ENCODE assay signal across 8 cellular contexts in genomic region chr1:211676106-211676583, GRCh38. TPM values are rescaled to one million over a fixed set of nuclear protein-coding genes. Genes with fewer than 3 reads are reported as not detected.
DNase-seq lines count a peak whose midpoint lies in the region; ATAC-seq and TF ChIP-seq lines count a peak whose summit lies in the region.

No MANE protein-coding gene starts in this region.

- no peak for ATAC-seq in activated CD4-positive, alpha-beta T cell treated with anti-CD3 and anti-CD28 coated beads for 36 hours
- no peak for ATAC-seq in left lung
- ATAC-seq in HG02852 (IDR thresholded peaks at IDR 0.05; ENCODE audit: unreplicated experiment): no peak

- TF ChIP-seq POLR2A in testis (IDR thresholded peaks at IDR 0.05): no peak

- TF ChIP-seq CTCF in left lung (IDR thresholded peaks at IDR 0.05) (no peak), testis (IDR thresholded peaks at IDR 0.05) (no peak)

- no peak overlapping the region for H3K27ac ChIP-seq in left lung
- peak overlapping the region; percentile 9 to 51 for H3K27ac ChIP-seq in testis
- H3K27ac ChIP-seq in substantia nigra (ENCODE audit: low read depth, low read length, poor library complexity, severe bottlenecking): no peak overlapping the region

- H3K27me3 Mint-ChIP-seq in activated CD4-positive, alpha-beta T cell treated with anti-CD3 and anti-CD28 coated beads for 36 hours: no peaks in the 10 kb centered on the region
- H3K27me3 Mint-ChIP-seq in activated naive CD8-positive, alpha-beta T cell: no peaks in the 10 kb centered on the region

- CTCF ChIA-PET in activated CD4-positive, alpha-beta T cell treated with anti-CD3 and anti-CD28 coated beads for 36 hours (lab: Charles Lee): interaction anchor here (0.7 to 2.5 kb wide), 6 partner anchors 8 to 734 kb away, joined by 3 to 8 read pairs (median 4); partner anchors contain the start of genes DTL and INTS7

- peak overlapping the region; percentile 94 for H3K4me3 Mint-ChIP-seq in activated CD4-positive, alpha-beta T cell treated with anti-CD3 and anti-CD28 coated beads for 36 hours
- peak overlapping the region; percentile 94 for H3K4me3 Mint-ChIP-seq in activated naive CD8-positive, alpha-beta T cell

- H3K4me1 Mint-ChIP-seq in activated CD4-positive, alpha-beta T cell treated with anti-CD3 and anti-CD28 coated beads for 36 hours: peaks cover 12% of the 10 kb centered on the region
- H3K4me1 Mint-ChIP-seq in activated naive CD8-positive, alpha-beta T cell (ENCODE audit: low read depth): peaks cover 15% of the 10 kb centered on the region

- H3K36me3 ChIP-seq in left lung (no peaks in the 10 kb centered on the region), testis (ENCODE audit: low read depth, missing control alignments) (no peaks in the 10 kb centered on the region)

- no peak for DNase-seq in activated CD4-positive, alpha-beta T cell treated with anti-CD3 and anti-CD28 coated beads for 36 hours
- DNase-seq in activated CD4-positive, alpha-beta T cell treated with anti-CD3 and anti-CD28 coated beads for 4 hours: no peak
- DNase-seq in left lung (no peak), testis (no peak), substantia nigra (lab: John Stamatoyannopoulos, UW) (no peak), ACHN (no peak)

- peaks cover 3 to 18% of the 10 kb centered on the region in 2 donors for H3K4me1 ChIP-seq in left lung
- no peaks in the 10 kb centered on the region for H3K4me1 ChIP-seq in testis

- in situ Hi-C loops in ACHN (cut with HindIII; ENCODE audit: low pct_ligation_motif_present, low pct_unique_long_range_greater_than_20kb, low sequenced_read_pairs): no loop called here

- H3K4me3 ChIP-seq in left lung: peak overlapping the region; percentile 50 to 51
- H3K4me3 ChIP-seq in testis: peak overlapping the region; percentile 43 to 66

- no peak overlapping the region for H3K27ac Mint-ChIP-seq in activated CD4-positive, alpha-beta T cell treated with anti-CD3 and anti-CD28 coated beads for 36 hours
- H3K27ac Mint-ChIP-seq in activated naive CD8-positive, alpha-beta T cell: no peak overlapping the region

- H3K9me3 Mint-ChIP-seq in activated CD4-positive, alpha-beta T cell treated with anti-CD3 and anti-CD28 coated beads for 36 hours (ENCODE audit: low read depth): no peaks in the 10 kb centered on the region
- no peaks in the 10 kb centered on the region for H3K9me3 Mint-ChIP-seq in activated naive CD8-positive, alpha-beta T cell (ENCODE audit: low read depth)

- peaks cover 6% of the 10 kb centered on the region for H3K36me3 Mint-ChIP-seq in activated CD4-positive, alpha-beta T cell treated with anti-CD3 and anti-CD28 coated beads for 36 hours (ENCODE audit: low read depth)
- no peaks in the 10 kb centered on the region for H3K36me3 Mint-ChIP-seq in activated naive CD8-positive, alpha-beta T cell

- WGBS in testis, 2 donors: 32 to 34% methylated on average over 19 of the region's 19 CpGs

- intact Hi-C loops in activated CD4-positive, alpha-beta T cell treated with anti-CD3 and anti-CD28 coated beads for 36 hours (cut with DNase I, micrococcal nuclease): no loop called here
- intact Hi-C loops in left lung (cut with DNase I): no loop called here
- intact Hi-C loops in testis (cut with DNase I; ENCODE audit: low total_unique reads): no loop called here

- H3K27me3 ChIP-seq in left lung (no peaks in the 10 kb centered on the region), testis (no peaks in the 10 kb centered on the region)

- H3K9me3 ChIP-seq in left lung (no peaks in the 10 kb centered on the region), testis (no peaks in the 10 kb centered on the region)

- POLR2A ChIA-PET in activated CD4-positive, alpha-beta T cell treated with anti-CD3 and anti-CD28 coated beads for 36 hours (lab: Charles Lee): interaction anchor here (0.6 to 1.3 kb wide), 3 partner anchors 10 to 359 kb away, joined by 4 to 7 read pairs (median 4); partner anchors contain the start of genes DTL and INTS7

RNA-seq across cellular contexts. Expression of gene NEK2, which starts 0.7 kb away (rescaled TPM):
- 10 to 100 TPM; 32.3 to 38.8 TPM for total RNA-seq in activated CD4-positive, alpha-beta T cell treated with anti-CD3 and anti-CD28 coated beads for 36 hours
- 1 to 10 TPM; 1.3 to 3.8 TPM for total RNA-seq in left lung
- 10 to 100 TPM; 40.0 to 53.9 TPM for total RNA-seq in testis
- 126 TPM for polyA plus RNA-seq in testis (ENCODE audit: insufficient read depth, low read depth, low replicate concordance)

Comparison
In these comparisons a context has a peak if more than half of its experiments do, and no peak if none do; other contexts are left out.
1. H3K27ac ChIP-seq: peak in testis (2 of 2); none in left lung (0 of 2) and substantia nigra (single experiment).
2. RNA of gene NEK2, which starts 0.7 kb away (total RNA-seq): 40.0 to 53.9 TPM in testis and 32.3 to 38.8 TPM in activated CD4-positive, alpha-beta T cell treated with anti-CD3 and anti-CD28 coated beads for 36 hours; 1.3 to 3.8 TPM in left lung; every median in the first group is over 4 times any median in the second.